4 cellular contexts compared by ENCODE assay signal in genomic region chr22:50432871-50433510, GRCh38. TPM values are rescaled to one million over a fixed set of nuclear protein-coding genes. Genes with fewer than 3 reads are reported as not detected.
"Had no signal": no experiment of that assay in that cellular context is flagged by ENCODE, and none has a peak within 500 bp of the region (broad histone marks: within the 10 kb centered on the region; RNA-seq: fewer than 3 reads in every experiment).

No MANE protein-coding gene starts in this region.

RNA-seq across cellular contexts. Expression of gene MIOX, which starts 53.7 kb away (rescaled TPM):
- total RNA-seq: GM23338, HT-29, IMR-90, K562 had no signal
- polyA plus RNA-seq: GM23338, IMR-90 had no signal
